Comparison of ENCODE assay signal across 1 cellular context in genomic region chr1:181112071-181112929, GRCh38.
TF ChIP-seq lines count a peak whose summit lies in the region.

No MANE protein-coding gene starts in this region.

TF ChIP-seq in K562, 482 proteins besides CTCF, POLR2A, EP300 and RAD21 (continued from another document and continues in another):
- TF ChIP-seq PREB (CRISPR knock-in tag; IDR thresholded peaks at IDR 0.05) (no peak), DEAF1 (CRISPR knock-in tag; IDR thresholded peaks at IDR 0.05) (no peak), SETDB1 (IDR thresholded peaks at IDR 0.05; ENCODE audit: low read length) (no peak), ZNF518B (CRISPR knock-in tag; IDR thresholded peaks at IDR 0.05) (no peak), TARDBP (IDR thresholded peaks at IDR 0.05) (no peak), ZNF507 (tag; conservative IDR thresholded peaks at IDR 0.05) (no peak), IFI16 (CRISPR knock-in tag; IDR thresholded peaks at IDR 0.05) (no peak), ZNF174 (CRISPR knock-in tag; IDR thresholded peaks at IDR 0.05) (no peak), ZNF740 (CRISPR knock-in tag; IDR thresholded peaks at IDR 0.05) (no peak), ZNF740 (tag; IDR thresholded peaks at IDR 0.05) (no peak), ZNF280B (CRISPR knock-in tag; IDR thresholded peaks at IDR 0.05) (no peak), SP1 (CRISPR knock-in tag; IDR thresholded peaks at IDR 0.05) (no peak), ZNF449 (CRISPR knock-in tag; IDR thresholded peaks at IDR 0.05) (no peak), SIN3B (IDR thresholded peaks at IDR 0.05; ENCODE audit: low read depth) (no peak), NUFIP1 (IDR thresholded peaks at IDR 0.05; ENCODE audit: partially characterized antibody) (no peak), NKRF (IDR thresholded peaks at IDR 0.05; ENCODE audit: borderline replicate concordance) (no peak), ZNF76 (CRISPR knock-in tag; IDR thresholded peaks at IDR 0.05; ENCODE audit: borderline replicate concordance) (no peak), DLX4 (CRISPR knock-in tag; IDR thresholded peaks at IDR 0.05) (no peak), NBN (IDR thresholded peaks at IDR 0.05; ENCODE audit: low read depth) (peak; percentile 72; the same call in 1 of the 2 replicates), CHD2 (IDR thresholded peaks at IDR 0.05; ENCODE audit: low read depth, low read length) (no peak), BRF1 (IDR thresholded peaks at IDR 0.05; ENCODE audit: borderline replicate concordance, extremely low read depth, insufficient read length) (no peak), FOXK2 (conservative IDR thresholded peaks at IDR 0.05 in 1 of 2, IDR thresholded peaks at IDR 0.05 in 1 of 2; ENCODE audit: low read depth in 2 of 2) (peak; percentile 90 to 96), XRCC4 (IDR thresholded peaks at IDR 0.05; ENCODE audit: extremely low read depth, insufficient read depth, insufficient read length) (no peak), SRSF3 (IDR thresholded peaks at IDR 0.05; ENCODE audit: insufficient read depth, low read length) (no peak), RFX5 (IDR thresholded peaks at IDR 0.05; ENCODE audit: low read depth, low read length) (no peak), ZNF232 (CRISPR knock-in tag; IDR thresholded peaks at IDR 0.05) (peak; percentile 66; the same call in 1 of the 2 replicates), ZNF316 (IDR thresholded peaks at IDR 0.05) (peak; percentile 94), ZNF224 (CRISPR knock-in tag; IDR thresholded peaks at IDR 0.05) (no peak; the same call in 1 of the 2 replicates), PHTF2 (CRISPR knock-in tag; IDR thresholded peaks at IDR 0.05) (no peak), KLF1 (tag; IDR thresholded peaks at IDR 0.05) (no peak), PTRF (tag; IDR thresholded peaks at IDR 0.05) (no peak), ZBED1 (IDR thresholded peaks at IDR 0.05) (no peak), XRCC3 (IDR thresholded peaks at IDR 0.05) (no peak), POLR2AphosphoS5 (IDR thresholded peaks at IDR 0.05; ENCODE audit: control insufficient read depth, insufficient read depth, low read depth, low read length) (no peak), MAZ (CRISPR knock-in tag; conservative IDR thresholded peaks at IDR 0.05 in 1 of 2, IDR thresholded peaks at IDR 0.05 in 1 of 2) (no peak; a peak in 1 of 4 replicates), RBFOX2 (IDR thresholded peaks at IDR 0.05; ENCODE audit: low read depth, low read length) (no peak), NCOA6 (IDR thresholded peaks at IDR 0.05) (no peak), ZNF134 (CRISPR knock-in tag; conservative IDR thresholded peaks at IDR 0.05) (no peak), SFPQ (IDR thresholded peaks at IDR 0.05; ENCODE audit: low read depth, low read length) (no peak), MXI1 (IDR thresholded peaks at IDR 0.05; ENCODE audit: low read depth, low read length) (no peak), ZNF324 (CRISPR knock-in tag; IDR thresholded peaks at IDR 0.05) (no peak), PHF8 (IDR thresholded peaks at IDR 0.05; ENCODE audit: borderline replicate concordance, low read length) (no peak), MXD1 (CRISPR knock-in tag; IDR thresholded peaks at IDR 0.05; ENCODE audit: borderline replicate concordance, poor library complexity, severe bottlenecking) (no peak), RNF219 (CRISPR knock-in tag; IDR thresholded peaks at IDR 0.05) (no peak), ZNF717 (CRISPR knock-in tag; IDR thresholded peaks at IDR 0.05) (no peak), ZBTB7A (IDR thresholded peaks at IDR 0.05; ENCODE audit: borderline replicate concordance, control insufficient read depth, low read depth, low read length) (no peak), ZNF644 (tag; IDR thresholded peaks at IDR 0.05; ENCODE audit: low read depth) (no peak), ZFP30 (CRISPR knock-in tag; IDR thresholded peaks at IDR 0.05; ENCODE audit: borderline replicate concordance) (no peak), MBD2 (IDR thresholded peaks at IDR 0.05; ENCODE audit: borderline replicate concordance, low read depth) (no peak)
